ENCODE assay signal across 25 cellular contexts in the genomic region with DNA sequence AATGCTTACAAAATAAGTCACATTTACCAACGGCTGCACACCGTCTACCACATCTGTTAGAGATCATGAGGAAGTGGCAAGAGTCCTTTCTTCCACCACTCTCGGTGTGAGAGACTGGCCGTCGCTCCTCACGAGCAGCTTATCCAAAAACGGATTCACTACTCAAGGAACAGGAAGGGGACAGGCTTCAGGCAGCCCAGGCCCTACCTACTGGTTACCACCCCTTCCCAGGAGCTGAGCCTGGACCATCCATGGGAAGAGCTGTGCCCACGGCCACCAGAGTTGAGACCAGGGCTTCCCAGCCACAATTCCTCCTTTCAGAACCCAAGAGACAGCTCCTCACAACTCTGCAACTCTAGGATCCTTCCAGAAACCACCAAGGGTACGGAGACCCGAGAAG. TPM values are rescaled to one million over a fixed set of nuclear protein-coding genes. Genes with fewer than 3 reads are reported as not detected.
"Had no signal": no experiment of that assay in that cellular context is flagged by ENCODE, and none has a peak within 500 bp of the region (broad histone marks: within the 10 kb centered on the region; RNA-seq: fewer than 3 reads in every experiment).

No MANE protein-coding gene starts in this region.

- DNase-seq: effector CD4-positive, alpha-beta T cell; gastrocnemius medialis; kidney; mesenchymal stem cell; midbrain; naive thymus-derived CD4-positive, alpha-beta T cell; nucleus accumbens; psoas muscle; right cardiac atrium; spleen; stimulated activated CD4-positive, alpha-beta T cell treated with anti-CD3 and anti-CD28 coated beads, Interleukin-4, amount 100 ng/mL, for 4 hours; stimulated activated naive CD8-positive, alpha-beta T cell treated with anti-CD3 and anti-CD28 coated beads, Interleukin-15, Interleukin-2, amounts not matched to agents 100 U/mL and 50 U/mL, for 24 hours; substantia nigra; testis; tibial artery had no signal

- H3K4me3 ChIP-seq: gastrocnemius medialis, hepatocyte, lung, neural progenitor cell, psoas muscle, skin epidermis, spleen, testis, tibial artery had no signal

- H3K9me3 ChIP-seq: gastrocnemius medialis, psoas muscle, testis had no signal

- H3K4me1 ChIP-seq: gastrocnemius medialis, neural progenitor cell, psoas muscle, spleen, testis, tibial artery had no signal

- H3K27me3 ChIP-seq: gastrocnemius medialis, testis had no signal

- H3K36me3 Mint-ChIP-seq: naive thymus-derived CD4-positive, alpha-beta T cell; neural progenitor cell; stimulated activated memory B cell treated with anti-CD40 and anti-IgM and Interleukin-4, amounts not matched to agents 10 μg/mL and 1 μg/mL and 100 μg/mL, for 72 hours; type B pancreatic cell had no signal

- H3K36me3 ChIP-seq: gastrocnemius medialis, neural progenitor cell, spleen, tibial artery had no signal

- H3K27ac ChIP-seq: dorsolateral prefrontal cortex, gastrocnemius medialis, hepatocyte, neural progenitor cell, psoas muscle, skin epidermis, spleen, testis, tibial artery had no signal

- H3K9me3 Mint-ChIP-seq: nephron; neural progenitor cell; stimulated activated memory B cell treated with anti-CD40 and anti-IgM and Interleukin-4, amounts not matched to agents 10 μg/mL and 1 μg/mL and 100 μg/mL, for 72 hours; type B pancreatic cell had no signal

- H3K4me3 Mint-ChIP-seq: naive thymus-derived CD4-positive, alpha-beta T cell; nephron; neural progenitor cell; stimulated activated memory B cell treated with anti-CD40 and anti-IgM and Interleukin-4, amounts not matched to agents 10 μg/mL and 1 μg/mL and 100 μg/mL, for 72 hours; type B pancreatic cell had no signal

- H3K27ac Mint-ChIP-seq: naive thymus-derived CD4-positive, alpha-beta T cell; nephron; neural progenitor cell; stimulated activated memory B cell treated with anti-CD40 and anti-IgM and Interleukin-4, amounts not matched to agents 10 μg/mL and 1 μg/mL and 100 μg/mL, for 72 hours; type B pancreatic cell had no signal

- ATAC-seq: gastrocnemius medialis; left lobe of liver; naive thymus-derived CD4-positive, alpha-beta T cell; psoas muscle; right cardiac atrium; stimulated activated memory B cell treated with anti-CD40 and anti-IgM and Interleukin-4, amounts not matched to agents 10 μg/mL and 1 μg/mL and 100 μg/mL, for 72 hours; stimulated activated naive CD8-positive, alpha-beta T cell treated with anti-CD3 and anti-CD28 coated beads, Interleukin-15, Interleukin-2, amounts not matched to agents 100 U/mL and 50 U/mL, for 24 hours had no signal

- H3K4me1 Mint-ChIP-seq: nephron had no signal

RNA-seq across cellular contexts. Expression of a gene that starts 37.0 kb away (rescaled TPM):
- total RNA-seq: glomerular endothelial cell; left lobe of liver; naive thymus-derived CD4-positive, alpha-beta T cell; spleen had no signal
